In the genomic region with DNA sequence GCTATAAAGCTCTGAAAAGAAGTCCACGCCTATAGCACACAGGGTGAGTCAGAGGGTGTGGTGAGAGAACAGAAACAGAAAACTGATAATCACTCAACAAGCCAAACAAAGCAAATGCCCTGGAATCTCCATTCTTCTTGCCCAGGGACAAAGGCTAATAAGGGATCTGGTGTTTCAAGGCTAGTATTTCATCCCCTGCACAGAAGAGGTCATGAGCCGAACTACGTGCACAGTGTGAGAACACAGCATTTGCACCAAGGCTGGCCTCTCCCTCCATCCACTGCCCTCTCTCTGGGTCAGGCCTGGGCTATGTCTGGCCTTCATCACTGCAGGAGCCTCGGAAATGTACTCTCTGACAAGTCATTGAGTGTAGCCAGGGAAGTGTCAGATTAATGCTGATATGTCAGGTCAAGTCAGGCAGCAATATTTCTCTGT, we compare ENCODE assay signal across 1 cellular context.
TF ChIP-seq lines count a peak whose summit lies in the region.

No MANE protein-coding gene starts in this region.

TF ChIP-seq in K562, 482 proteins besides CTCF, POLR2A, EP300 and RAD21 (continued from another document and continues in another):
- TF ChIP-seq, protein P1, sequence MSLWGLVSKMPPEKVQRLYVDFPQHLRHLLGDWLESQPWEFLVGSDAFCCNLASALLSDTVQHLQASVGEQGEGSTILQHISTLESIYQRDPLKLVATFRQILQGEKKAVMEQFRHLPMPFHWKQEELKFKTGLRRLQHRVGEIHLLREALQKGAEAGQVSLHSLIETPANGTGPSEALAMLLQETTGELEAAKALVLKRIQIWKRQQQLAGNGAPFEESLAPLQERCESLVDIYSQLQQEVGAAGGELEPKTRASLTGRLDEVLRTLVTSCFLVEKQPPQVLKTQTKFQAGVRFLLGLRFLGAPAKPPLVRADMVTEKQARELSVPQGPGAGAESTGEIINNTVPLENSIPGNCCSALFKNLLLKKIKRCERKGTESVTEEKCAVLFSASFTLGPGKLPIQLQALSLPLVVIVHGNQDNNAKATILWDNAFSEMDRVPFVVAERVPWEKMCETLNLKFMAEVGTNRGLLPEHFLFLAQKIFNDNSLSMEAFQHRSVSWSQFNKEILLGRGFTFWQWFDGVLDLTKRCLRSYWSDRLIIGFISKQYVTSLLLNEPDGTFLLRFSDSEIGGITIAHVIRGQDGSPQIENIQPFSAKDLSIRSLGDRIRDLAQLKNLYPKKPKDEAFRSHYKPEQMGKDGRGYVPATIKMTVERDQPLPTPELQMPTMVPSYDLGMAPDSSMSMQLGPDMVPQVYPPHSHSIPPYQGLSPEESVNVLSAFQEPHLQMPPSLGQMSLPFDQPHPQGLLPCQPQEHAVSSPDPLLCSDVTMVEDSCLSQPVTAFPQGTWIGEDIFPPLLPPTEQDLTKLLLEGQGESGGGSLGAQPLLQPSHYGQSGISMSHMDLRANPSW (CRISPR knock-in tag; IDR thresholded peaks at IDR 0.05): 0 out of 2 replicates have a peak, but pooled peaks have one; percentile 16
- TF ChIP-seq ETV5 (CRISPR knock-in tag; IDR thresholded peaks at IDR 0.05; ENCODE audit: low read depth) (0 out of 2 replicates have a peak, but pooled peaks have one; percentile 29), KLF13 (tag; IDR thresholded peaks at IDR 0.05; ENCODE audit: borderline replicate concordance, low read depth) (no peak), CTBP1 (IDR thresholded peaks at IDR 0.05; ENCODE audit: borderline replicate concordance) (peak; percentile 25; the same call in 1 of the 2 replicates), FOSL1 (tag; conservative IDR thresholded peaks at IDR 0.05) (peak; percentile 92), CSDE1 (IDR thresholded peaks at IDR 0.05) (no peak), PHF21A (IDR thresholded peaks at IDR 0.05; ENCODE audit: borderline replicate concordance, low read depth) (no peak), KLF1 (tag; IDR thresholded peaks at IDR 0.05) (0 out of 2 replicates have a peak, but pooled peaks have one; percentile 27), CBFA2T3 (IDR thresholded peaks at IDR 0.05) (peak; percentile 6; the same call in 1 of the 2 replicates), RFX7 (CRISPR knock-in tag; IDR thresholded peaks at IDR 0.05) (no peak), RBM39 (optimal IDR thresholded peaks at IDR 0.05; ENCODE audit: low read depth, low read length) (no peak), TEAD4 (IDR thresholded peaks at IDR 0.05; ENCODE audit: low read length) (peak; percentile 37), TEAD4 (CRISPR knock-in tag; IDR thresholded peaks at IDR 0.05; ENCODE audit: borderline replicate concordance) (no peak), NR4A1 (CRISPR knock-in tag; IDR thresholded peaks at IDR 0.05) (no peak), NR4A1 (tag; IDR thresholded peaks at IDR 0.05) (no peak), ZFP36 (IDR thresholded peaks at IDR 0.05; ENCODE audit: low read depth, low read length, partially characterized antibody) (peak; percentile 18), RBBP5 (IDR thresholded peaks at IDR 0.05; ENCODE audit: borderline replicate concordance, insufficient read depth, low read length, poor library complexity, severe bottlenecking) (peak; percentile 45), ATF1 (CRISPR knock-in tag; IDR thresholded peaks at IDR 0.05) (no peak), ATF1 (tag; IDR thresholded peaks at IDR 0.05) (peak; percentile 34; the same call in 1 of the 2 replicates), NFE2 (IDR thresholded peaks at IDR 0.05; ENCODE audit: low read depth) (0 out of 2 replicates have a peak, but pooled peaks have one; percentile 5), NR2C2 (CRISPR knock-in tag; IDR thresholded peaks at IDR 0.05) (no peak), NR2C2 (tag; IDR thresholded peaks at IDR 0.05) (peak; percentile 28; the same call in 1 of the 2 replicates), DPF2 (IDR thresholded peaks at IDR 0.05) (peak; percentile 79), MEIS2 (IDR thresholded peaks at IDR 0.05; ENCODE audit: partially characterized antibody) (peak; percentile 73), RCOR1 (IDR thresholded peaks at IDR 0.05; ENCODE audit: borderline replicate concordance in 1 of 2, low read depth in 2 of 2, low read length in 2 of 2) (peak in 1 of 2 experiments; percentile 19; a peak in 1 of 4 replicates), C11orf30 (IDR thresholded peaks at IDR 0.05; ENCODE audit: low read depth) (0 out of 2 replicates have a peak, but pooled peaks have one; percentile 4), JUND (IDR thresholded peaks at IDR 0.05; ENCODE audit: borderline replicate concordance, low read depth, low read length) (peak; percentile 89), JUND (tag; IDR thresholded peaks at IDR 0.05; ENCODE audit: borderline replicate concordance, low read depth, low read length) (peak; percentile 84; the same call in 2 of the 3 replicates), SOX6 (IDR thresholded peaks at IDR 0.05) (peak; percentile 68; the same call in 1 of the 2 replicates), DMBX1 (CRISPR knock-in tag; IDR thresholded peaks at IDR 0.05; ENCODE audit: borderline replicate concordance) (0 out of 2 replicates have a peak, but pooled peaks have one; percentile 38), SMARCE1 (IDR thresholded peaks at IDR 0.05) (peak; percentile 50; the same call in 1 of the 2 replicates), HDAC2 (IDR thresholded peaks at IDR 0.05) (0 out of 2 replicates have a peak, but pooled peaks have one; percentile 26), PTBP1 (IDR thresholded peaks at IDR 0.05; ENCODE audit: low read depth, low read length) (no peak), SMARCA4 (IDR thresholded peaks at IDR 0.05) (peak; percentile 63), COPS2 (conservative IDR thresholded peaks at IDR 0.05) (no peak)
- TF ChIP-seq, protein P2, sequence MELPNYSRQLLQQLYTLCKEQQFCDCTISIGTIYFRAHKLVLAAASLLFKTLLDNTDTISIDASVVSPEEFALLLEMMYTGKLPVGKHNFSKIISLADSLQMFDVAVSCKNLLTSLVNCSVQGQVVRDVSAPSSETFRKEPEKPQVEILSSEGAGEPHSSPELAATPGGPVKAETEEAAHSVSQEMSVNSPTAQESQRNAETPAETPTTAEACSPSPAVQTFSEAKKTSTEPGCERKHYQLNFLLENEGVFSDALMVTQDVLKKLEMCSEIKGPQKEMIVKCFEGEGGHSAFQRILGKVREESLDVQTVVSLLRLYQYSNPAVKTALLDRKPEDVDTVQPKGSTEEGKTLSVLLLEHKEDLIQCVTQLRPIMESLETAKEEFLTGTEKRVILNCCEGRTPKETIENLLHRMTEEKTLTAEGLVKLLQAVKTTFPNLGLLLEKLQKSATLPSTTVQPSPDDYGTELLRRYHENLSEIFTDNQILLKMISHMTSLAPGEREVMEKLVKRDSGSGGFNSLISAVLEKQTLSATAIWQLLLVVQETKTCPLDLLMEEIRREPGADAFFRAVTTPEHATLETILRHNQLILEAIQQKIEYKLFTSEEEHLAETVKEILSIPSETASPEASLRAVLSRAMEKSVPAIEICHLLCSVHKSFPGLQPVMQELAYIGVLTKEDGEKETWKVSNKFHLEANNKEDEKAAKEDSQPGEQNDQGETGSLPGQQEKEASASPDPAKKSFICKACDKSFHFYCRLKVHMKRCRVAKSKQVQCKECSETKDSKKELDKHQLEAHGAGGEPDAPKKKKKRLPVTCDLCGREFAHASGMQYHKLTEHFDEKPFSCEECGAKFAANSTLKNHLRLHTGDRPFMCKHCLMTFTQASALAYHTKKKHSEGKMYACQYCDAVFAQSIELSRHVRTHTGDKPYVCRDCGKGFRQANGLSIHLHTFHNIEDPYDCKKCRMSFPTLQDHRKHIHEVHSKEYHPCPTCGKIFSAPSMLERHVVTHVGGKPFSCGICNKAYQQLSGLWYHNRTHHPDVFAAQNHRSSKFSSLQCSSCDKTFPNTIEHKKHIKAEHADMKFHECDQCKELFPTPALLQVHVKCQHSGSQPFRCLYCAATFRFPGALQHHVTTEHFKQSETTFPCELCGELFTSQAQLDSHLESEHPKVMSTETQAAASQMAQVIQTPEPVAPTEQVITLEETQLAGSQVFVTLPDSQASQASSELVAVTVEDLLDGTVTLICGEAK (IDR thresholded peaks at IDR 0.05): no peak
- TF ChIP-seq, protein P2 (CRISPR knock-in tag; IDR thresholded peaks at IDR 0.05): no peak
- TF ChIP-seq, protein P3, sequence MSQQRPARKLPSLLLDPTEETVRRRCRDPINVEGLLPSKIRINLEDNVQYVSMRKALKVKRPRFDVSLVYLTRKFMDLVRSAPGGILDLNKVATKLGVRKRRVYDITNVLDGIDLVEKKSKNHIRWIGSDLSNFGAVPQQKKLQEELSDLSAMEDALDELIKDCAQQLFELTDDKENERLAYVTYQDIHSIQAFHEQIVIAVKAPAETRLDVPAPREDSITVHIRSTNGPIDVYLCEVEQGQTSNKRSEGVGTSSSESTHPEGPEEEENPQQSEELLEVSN (IDR thresholded peaks at IDR 0.05; ENCODE audit: borderline replicate concordance in 1 of 2, extremely low read depth in 1 of 2, insufficient read depth in 1 of 2, insufficient read length in 1 of 2, low read depth in 1 of 2, low read length in 1 of 2, poor library complexity in 1 of 2, severe bottlenecking in 1 of 2): no peak
- TF ChIP-seq, protein P4, sequence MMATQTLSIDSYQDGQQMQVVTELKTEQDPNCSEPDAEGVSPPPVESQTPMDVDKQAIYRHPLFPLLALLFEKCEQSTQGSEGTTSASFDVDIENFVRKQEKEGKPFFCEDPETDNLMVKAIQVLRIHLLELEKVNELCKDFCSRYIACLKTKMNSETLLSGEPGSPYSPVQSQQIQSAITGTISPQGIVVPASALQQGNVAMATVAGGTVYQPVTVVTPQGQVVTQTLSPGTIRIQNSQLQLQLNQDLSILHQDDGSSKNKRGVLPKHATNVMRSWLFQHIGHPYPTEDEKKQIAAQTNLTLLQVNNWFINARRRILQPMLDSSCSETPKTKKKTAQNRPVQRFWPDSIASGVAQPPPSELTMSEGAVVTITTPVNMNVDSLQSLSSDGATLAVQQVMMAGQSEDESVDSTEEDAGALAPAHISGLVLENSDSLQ (IDR thresholded peaks at IDR 0.05): peak; percentile 36; the same call in 1 of the 2 replicates
- TF ChIP-seq, protein P5, sequence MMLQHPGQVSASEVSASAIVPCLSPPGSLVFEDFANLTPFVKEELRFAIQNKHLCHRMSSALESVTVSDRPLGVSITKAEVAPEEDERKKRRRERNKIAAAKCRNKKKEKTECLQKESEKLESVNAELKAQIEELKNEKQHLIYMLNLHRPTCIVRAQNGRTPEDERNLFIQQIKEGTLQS (IDR thresholded peaks at IDR 0.05): peak; percentile 77
- TF ChIP-seq, protein P5 (CRISPR knock-in tag; conservative IDR thresholded peaks at IDR 0.05): no peak
- TF ChIP-seq, protein P6, sequence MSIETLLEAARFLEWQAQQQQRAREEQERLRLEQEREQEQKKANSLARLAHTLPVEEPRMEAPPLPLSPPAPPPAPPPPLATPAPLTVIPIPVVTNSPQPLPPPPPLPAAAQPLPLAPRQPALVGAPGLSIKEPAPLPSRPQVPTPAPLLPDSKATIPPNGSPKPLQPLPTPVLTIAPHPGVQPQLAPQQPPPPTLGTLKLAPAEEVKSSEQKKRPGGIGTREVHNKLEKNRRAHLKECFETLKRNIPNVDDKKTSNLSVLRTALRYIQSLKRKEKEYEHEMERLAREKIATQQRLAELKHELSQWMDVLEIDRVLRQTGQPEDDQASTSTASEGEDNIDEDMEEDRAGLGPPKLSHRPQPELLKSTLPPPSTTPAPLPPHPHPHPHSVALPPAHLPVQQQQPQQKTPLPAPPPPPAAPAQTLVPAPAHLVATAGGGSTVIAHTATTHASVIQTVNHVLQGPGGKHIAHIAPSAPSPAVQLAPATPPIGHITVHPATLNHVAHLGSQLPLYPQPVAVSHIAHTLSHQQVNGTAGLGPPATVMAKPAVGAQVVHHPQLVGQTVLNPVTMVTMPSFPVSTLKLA (conservative IDR thresholded peaks at IDR 0.05): 0 out of 4 replicates have a peak, but pooled peaks of 1 of the 2 experiments have one; percentile 8
- TF ChIP-seq, protein P7, sequence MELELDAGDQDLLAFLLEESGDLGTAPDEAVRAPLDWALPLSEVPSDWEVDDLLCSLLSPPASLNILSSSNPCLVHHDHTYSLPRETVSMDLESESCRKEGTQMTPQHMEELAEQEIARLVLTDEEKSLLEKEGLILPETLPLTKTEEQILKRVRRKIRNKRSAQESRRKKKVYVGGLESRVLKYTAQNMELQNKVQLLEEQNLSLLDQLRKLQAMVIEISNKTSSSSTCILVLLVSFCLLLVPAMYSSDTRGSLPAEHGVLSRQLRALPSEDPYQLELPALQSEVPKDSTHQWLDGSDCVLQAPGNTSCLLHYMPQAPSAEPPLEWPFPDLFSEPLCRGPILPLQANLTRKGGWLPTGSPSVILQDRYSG (tag; conservative IDR thresholded peaks at IDR 0.05; ENCODE audit: low read depth): no peak
